ENCODE assay signal across 8 cellular contexts in genomic region chr12:50084775-50085614, GRCh38. TPM values are rescaled to one million over a fixed set of nuclear protein-coding genes. Genes with fewer than 3 reads are reported as not detected.
DNase-seq lines count a peak whose midpoint lies in the region; ATAC-seq and TF ChIP-seq lines count a peak whose summit lies in the region.

SMARCD1 (plus strand) TSS chr12:50085342; CDS start chr12:50085370, 28 bp downstream.

- peak within 1 kb of the TSS; percentile 79 to 98 (median 95) for H3K27ac ChIP-seq in dorsolateral prefrontal cortex

- TF ChIP-seq POLR2A in lower leg skin (IDR thresholded peaks at IDR 0.05): no peak

- TF ChIP-seq CTCF in dorsolateral prefrontal cortex (IDR thresholded peaks at IDR 0.05 in 54 of 56, conservative IDR thresholded peaks at IDR 0.05 in 2 of 56; ENCODE audit: low read depth in 1 of 56, partially characterized antibody in 56 of 56): peak; percentile 36 to 87 (median 72)
- TF ChIP-seq CTCF in lower leg skin (IDR thresholded peaks at IDR 0.05): no peak

- ATAC-seq in GM19328 (IDR thresholded peaks at IDR 0.05; ENCODE audit: unreplicated experiment) (peak; percentile 81), HG03521 (IDR thresholded peaks at IDR 0.05; ENCODE audit: unreplicated experiment) (peak; percentile 75)

- 0 to 1% methylated on average over 33 to 40 of the region's 69 CpGs for WGBS in lower leg skin, 2 donors

- peak; percentile 34 to 94 (median 86) for DNase-seq in C1 segment of cervical spinal cord (lab: John Stamatoyannopoulos, UW)
- peak; percentile 99 for DNase-seq in NCI-H748 (lab: John Stamatoyannopoulos, UW; ENCODE audit: unreplicated experiment)
- peak; percentile 87 to 91 for DNase-seq in activated CD4-positive, alpha-beta T cell treated with anti-CD3 and anti-CD28 coated beads, Interleukin-2, amount 50 U/mL, for 48 hours
- peak; percentile 90 to 96 (median 94) for DNase-seq in dorsolateral prefrontal cortex
- peak; percentile 89 to 98 for DNase-seq in lower leg skin (ENCODE audit: low spot score in 2 of 2)
- peak; percentile 73 to 83 for DNase-seq in stimulated activated CD4-positive, alpha-beta T cell treated with anti-CD3 and anti-CD28 coated beads, Interleukin-4, amount 100 ng/mL, for 48 hours (ENCODE audit: low read depth in 2 of 2)

- intact Hi-C loops in dorsolateral prefrontal cortex (cut with DNase I): loop anchor here (1.0 to 5.0 kb wide), 3 partner anchors 26 to 82 kb away; partner anchors contain the start of gene CERS5 (in 2 of the 2)
- intact Hi-C loops in lower leg skin (cut with DNase I; ENCODE audit: low total_unique reads): no loop called here

- H3K4me3 ChIP-seq in dorsolateral prefrontal cortex (peak within 1 kb of the TSS; percentile 66 to 96 (median 86)), lower leg skin (ENCODE audit: low read depth, poor library complexity, severe bottlenecking) (peak within 1 kb of the TSS; percentile 69)

- no peaks in the 10 kb centered on the region for H3K27me3 ChIP-seq in dorsolateral prefrontal cortex

RNA-seq across cellular contexts. Expression of gene SMARCD1, which starts in this region (rescaled TPM):
- 10 to 100 TPM; 30.8 to 66.7 (median 44.2) TPM for total RNA-seq in dorsolateral prefrontal cortex
- total RNA-seq in lower leg skin: 10 to 100 TPM; 32.0 to 77.2 (median 45.1) TPM

Comparison
In these comparisons a context has a peak if more than half of its experiments do, and no peak if none do; other contexts are left out.
1. Peak in every context shown above with its lines: DNase-seq, ATAC-seq, H3K4me3 ChIP-seq and H3K27ac ChIP-seq.
2. CTCF ChIP-seq: peak in dorsolateral prefrontal cortex (56 of 56); none in lower leg skin (0 of 3).